Comparison of ENCODE assay signal across 15 cellular contexts in genomic region chr7:27181795-27182275, GRCh38. TPM values are rescaled to one million over a fixed set of nuclear protein-coding genes. Genes with fewer than 3 reads are reported as not detected.
DNase-seq lines count a peak whose midpoint lies in the region; ATAC-seq and TF ChIP-seq lines count a peak whose summit lies in the region.
"Had no signal": no experiment of that assay in that cellular context is flagged by ENCODE, and none has a peak within 500 bp of the region (broad histone marks: within the 10 kb centered on the region; RNA-seq: fewer than 3 reads in every experiment).

No MANE protein-coding gene starts in this region.

- POLR2A ChIA-PET in activated CD8-positive, alpha-beta T cell treated with anti-CD3 and anti-CD28 coated beads for 36 hours (lab: Charles Lee), result no interaction called here

- DNase-seq in AG09309 (ENCODE audit: low read depth) (no peak), H9 (peak; percentile 17), fibroblast of villous mesenchyme (ENCODE audit: low read depth) (peak; percentile 51), sciatic nerve (ENCODE audit: low spot score) (peak; percentile 52), heart right ventricle (no peak), COR-L47 (lab: John Stamatoyannopoulos, UW) (no peak), SIG-M5 (lab: John Stamatoyannopoulos, UW) (no peak)
- no peak for DNase-seq in activated CD8-positive, alpha-beta T cell treated with anti-CD3 and anti-CD28 coated beads for 36 hours
- DNase-seq: Karpas-422; naive B cell; NCI-H524; stimulated activated CD4-positive, alpha-beta T cell treated with anti-CD3 and anti-CD28 coated beads, Interleukin-4, amount 100 ng/mL, for 4 hours had no signal

- H3K14ac ChIP-seq in H9 (ENCODE audit: insufficient read depth, low read length), result no peak overlapping the region

- no CpG with 5 or more reads among the region's 4 CpGs for WGBS in H9 (ENCODE audit: extremely low coverage, insufficient read length, low lambda C conversion rate)
- WGBS in heart right ventricle, 2 donors, result 27 to 38% methylated on average over 4 of the region's 4 CpGs

- H3K27me3 Mint-ChIP-seq in H9 (ENCODE audit: low read depth), result peaks cover 100% of the 10 kb centered on the region
- peaks cover 69% of the 10 kb centered on the region for H3K27me3 Mint-ChIP-seq in activated CD8-positive, alpha-beta T cell treated with anti-CD3 and anti-CD28 coated beads for 36 hours

- H3K4me1 ChIP-seq in H9 (ENCODE audit: insufficient read depth, low read length) (no peaks in the 10 kb centered on the region), heart right ventricle (peaks cover 8 to 42% (median 30%) of the 10 kb centered on the region in 9 donors)

- CTCF ChIA-PET in activated CD8-positive, alpha-beta T cell treated with anti-CD3 and anti-CD28 coated beads for 36 hours (lab: Charles Lee), result interaction anchor here (1.5 to 1.6 kb wide), 2 partner anchors 14 to 23 kb away, joined by 6 read pairs; no protein-coding TSS in a partner anchor

- no peak overlapping the region for H2AK5ac ChIP-seq in H9 (ENCODE audit: insufficient read length, low read length)

- peaks cover 96% of the 10 kb centered on the region for H3K27me3 ChIP-seq in H9 (ENCODE audit: insufficient read depth, low read length)
- H3K27me3 ChIP-seq in heart right ventricle, result peaks cover 63 to 100% (median 100%) of the 10 kb centered on the region in 7 donors

- no peaks in the 10 kb centered on the region for H4K20me1 ChIP-seq in H9 (ENCODE audit: control insufficient read depth, insufficient read depth, insufficient read length)

- H3K27ac ChIP-seq in H9 (ENCODE audit: insufficient read length, low read depth, low read length) (no peak overlapping the region), heart right ventricle (no peak overlapping the region)
- H3K27ac ChIP-seq: Peyer's patch had no signal

- H3K4ac ChIP-seq in H9 (ENCODE audit: low read depth, low read length), result no peak overlapping the region

- H3K79me2 ChIP-seq in H9 (ENCODE audit: insufficient read depth, low read length), result no peaks in the 10 kb centered on the region

- ATAC-seq in sciatic nerve, result no peak
- no peak for ATAC-seq in heart right ventricle
- no peak for ATAC-seq in activated CD8-positive, alpha-beta T cell treated with anti-CD3 and anti-CD28 coated beads for 36 hours
- ATAC-seq: stimulated activated effector memory CD8-positive, alpha-beta T cell treated with anti-CD3 and anti-CD28 coated beads, Interleukin-12 subunit alpha, Interleukin-12 subunit beta, amount 100 ng/mL, for 72 hours; T-cell had no signal

- no peaks in the 10 kb centered on the region for H3K9me3 ChIP-seq in H9 (ENCODE audit: control insufficient read depth, low read depth, low read length)
- no peaks in the 10 kb centered on the region for H3K9me3 ChIP-seq in heart right ventricle
- H3K9me3 ChIP-seq: Peyer's patch had no signal

- no peak overlapping the region for H2BK12ac ChIP-seq in H9 (ENCODE audit: insufficient read length, low read depth, low read length)

- H3K18ac ChIP-seq in H9 (ENCODE audit: insufficient read length, low read depth, low read length), result no peak overlapping the region

- H2BK20ac ChIP-seq in H9 (ENCODE audit: low read depth, low read length, poor library complexity, severe bottlenecking), result no peak overlapping the region

- no peak overlapping the region for H3K27ac Mint-ChIP-seq in H9
- H3K27ac Mint-ChIP-seq in activated CD8-positive, alpha-beta T cell treated with anti-CD3 and anti-CD28 coated beads for 36 hours, result no peak overlapping the region
- H3K27ac Mint-ChIP-seq: stimulated activated effector memory CD8-positive, alpha-beta T cell treated with anti-CD3 and anti-CD28 coated beads, Interleukin-12 subunit alpha, Interleukin-12 subunit beta, amount 100 ng/mL, for 72 hours; T-cell had no signal

- no peak overlapping the region for H3K56ac ChIP-seq in H9 (ENCODE audit: insufficient read length, low read depth, low read length)

- peak; percentile 5 for TF ChIP-seq CTCF in AG09309 (IDR thresholded peaks at IDR 0.05; ENCODE audit: control insufficient read depth, insufficient read depth, low read depth, low read length, missing control alignments)
- TF ChIP-seq CTCF in H9 (conservative IDR thresholded peaks at IDR 0.05), result no peak
- no peak for TF ChIP-seq CTCF in fibroblast of villous mesenchyme (IDR thresholded peaks at IDR 0.05; ENCODE audit: insufficient read depth, low read depth, low read length)
- no peak for TF ChIP-seq CTCF in heart right ventricle (IDR thresholded peaks at IDR 0.05)
- no peak for TF ChIP-seq CTCF in activated CD8-positive, alpha-beta T cell treated with anti-CD3 and anti-CD28 coated beads for 36 hours (IDR thresholded peaks at IDR 0.05)

- no peaks in the 10 kb centered on the region for H3K23me2 ChIP-seq in H9 (ENCODE audit: insufficient read length, low read depth, low read length, poor library complexity, severe bottlenecking)

- no peak overlapping the region for H3T11ph ChIP-seq in H9 (ENCODE audit: low read length)

- H3K9me3 Mint-ChIP-seq in H9, result peaks cover 2 to 23% of the 10 kb centered on the region in 2 experiments; a peak in 2 of 5 replicates
- H3K9me3 Mint-ChIP-seq in activated CD8-positive, alpha-beta T cell treated with anti-CD3 and anti-CD28 coated beads for 36 hours, result no peaks in the 10 kb centered on the region
- H3K9me3 Mint-ChIP-seq: stimulated activated effector memory CD8-positive, alpha-beta T cell treated with anti-CD3 and anti-CD28 coated beads, Interleukin-12 subunit alpha, Interleukin-12 subunit beta, amount 100 ng/mL, for 72 hours; T-cell had no signal

- intact Hi-C loops in sciatic nerve (cut with DNase I) (no loop called here), heart right ventricle (cut with DNase I) (no loop called here)
- intact Hi-C loops in activated CD8-positive, alpha-beta T cell treated with anti-CD3 and anti-CD28 coated beads for 36 hours (cut with micrococcal nuclease), result no loop called here

- H4K91ac ChIP-seq in H9 (ENCODE audit: insufficient read length, low read depth, low read length), result no peak overlapping the region

- H3K4me3 ChIP-seq in AG09309 (ENCODE audit: control insufficient read depth, low read depth, low read length) (peak overlapping the region; percentile 98), fibroblast of villous mesenchyme (ENCODE audit: low read depth, low read length) (peak overlapping the region; percentile 67), heart right ventricle (no peak overlapping the region)
- H3K4me3 ChIP-seq: Peyer's patch had no signal

- H2BK15ac ChIP-seq in H9 (ENCODE audit: low read depth, low read length), result no peak overlapping the region

- H2BK120ac ChIP-seq in H9 (ENCODE audit: low read depth, low read length, poor library complexity, severe bottlenecking), result no peak overlapping the region

- H3K23ac ChIP-seq in H9 (ENCODE audit: insufficient read length, low read depth, low read length), result no peak overlapping the region

- no peak overlapping the region for H3K4me2 ChIP-seq in H9 (ENCODE audit: insufficient read depth, insufficient read length, low read length)

- no peaks in the 10 kb centered on the region for H3K79me1 ChIP-seq in H9 (ENCODE audit: insufficient read depth, low read depth, low read length, poor library complexity, severe bottlenecking)

- peaks cover 0 to 2% (median 0%) of the 10 kb centered on the region in 3 experiments; a peak in 3 of 7 replicates for H3K36me3 Mint-ChIP-seq in H9 (ENCODE audit: insufficient read depth in 1 of 3, low read depth in 3 of 3)
- no peaks in the 10 kb centered on the region for H3K36me3 Mint-ChIP-seq in activated CD8-positive, alpha-beta T cell treated with anti-CD3 and anti-CD28 coated beads for 36 hours (ENCODE audit: low read depth)
- H3K36me3 Mint-ChIP-seq: T-cell had no signal

- H3K36me3 ChIP-seq in heart right ventricle, result no peaks in the 10 kb centered on the region
- H3K36me3 ChIP-seq: Peyer's patch had no signal

- no peak overlapping the region for H3K9ac ChIP-seq in H9 (ENCODE audit: extremely low read depth, insufficient read length, low read length)

- H4K5ac ChIP-seq in H9 (ENCODE audit: insufficient read length, low read depth, low read length), result no peak overlapping the region

- no peak overlapping the region for H2AFZ ChIP-seq in H9 (ENCODE audit: low read length)

- no peak overlapping the region for H3K4me3 Mint-ChIP-seq in H9
- H3K4me3 Mint-ChIP-seq in activated CD8-positive, alpha-beta T cell treated with anti-CD3 and anti-CD28 coated beads for 36 hours, result no peak overlapping the region
- H3K4me3 Mint-ChIP-seq: stimulated activated effector memory CD8-positive, alpha-beta T cell treated with anti-CD3 and anti-CD28 coated beads, Interleukin-12 subunit alpha, Interleukin-12 subunit beta, amount 100 ng/mL, for 72 hours; T-cell had no signal

- H4K8ac ChIP-seq in H9 (replicated peaks; ENCODE audit: insufficient read length, low read depth, low read length), result no peak overlapping the region

- H2BK5ac ChIP-seq in H9 (ENCODE audit: insufficient read length, low read length), result no peak overlapping the region

- H3K4me1 Mint-ChIP-seq in H9, result peaks cover 7 to 34% of the 10 kb centered on the region in 2 experiments
- H3K4me1 Mint-ChIP-seq in activated CD8-positive, alpha-beta T cell treated with anti-CD3 and anti-CD28 coated beads for 36 hours (ENCODE audit: low read depth), result peaks cover 18% of the 10 kb centered on the region

RNA-seq across cellular contexts. Expression of gene HOXA11, which starts 3.2 kb away (rescaled TPM):
- total RNA-seq in H9 (2021) (not detected in 2 replicates), fibroblast of villous mesenchyme (41.9 and 47.1 TPM in 2 replicates), sciatic nerve (1.3 TPM), heart right ventricle (not detected)
- polyA plus RNA-seq in heart right ventricle, result not detected
- total RNA-seq in activated CD8-positive, alpha-beta T cell treated with anti-CD3 and anti-CD28 coated beads for 36 hours, result under 1 TPM; 0.13 to 0.18 TPM
- total RNA-seq: Peyer's patch, T-cell had no signal

RNA-seq across cellular contexts. Expression of gene HOXA10, which starts 7.7 kb away (rescaled TPM):
- total RNA-seq in H9 (2021) (not detected in 2 replicates), fibroblast of villous mesenchyme (39.0 and 47.1 TPM in 2 replicates), sciatic nerve (11.2 TPM), heart right ventricle (under 1 TPM in 1 of 10 donors, not detected in 9; 0.19 TPM)
- under 1 TPM in 1 of 2 donors, not detected in 1; 0.03 TPM for polyA plus RNA-seq in heart right ventricle
- not detected for total RNA-seq in activated CD8-positive, alpha-beta T cell treated with anti-CD3 and anti-CD28 coated beads for 36 hours

RNA-seq across cellular contexts. Expression of gene HOXA9, which starts 16.5 kb away (rescaled TPM):
- total RNA-seq in H9 (2021) (not detected in 2 replicates), fibroblast of villous mesenchyme (17.1 and 20.3 TPM in 2 replicates), sciatic nerve (7.1 TPM), heart right ventricle (not detected)
- polyA plus RNA-seq in heart right ventricle, result not detected
- not detected for total RNA-seq in activated CD8-positive, alpha-beta T cell treated with anti-CD3 and anti-CD28 coated beads for 36 hours

RNA-seq across cellular contexts. Expression of gene HOXA13, which starts 18.1 kb away (rescaled TPM):
- not detected in 2 replicates for total RNA-seq in H9 (2021)
- total RNA-seq in fibroblast of villous mesenchyme, result 1.3 and 2.6 TPM in 2 replicates
- 0.18 TPM for total RNA-seq in sciatic nerve
- not detected for total RNA-seq in heart right ventricle
- polyA plus RNA-seq in heart right ventricle, result not detected
- not detected for total RNA-seq in activated CD8-positive, alpha-beta T cell treated with anti-CD3 and anti-CD28 coated beads for 36 hours
- total RNA-seq: Peyer's patch, T-cell had no signal

RNA-seq across cellular contexts. Expression of gene HOXA7, which starts 25.4 kb away (rescaled TPM):
- total RNA-seq in H9 (2021) (not detected in 2 replicates), fibroblast of villous mesenchyme (2.2 and 2.3 TPM in 2 replicates), sciatic nerve (6.2 TPM), heart right ventricle (not detected)
- polyA plus RNA-seq in heart right ventricle, result under 1 TPM in 1 of 2 donors, not detected in 1; 0.04 TPM
- total RNA-seq in activated CD8-positive, alpha-beta T cell treated with anti-CD3 and anti-CD28 coated beads for 36 hours, result not detected

Comparison
In these comparisons a context has a peak if more than half of its experiments do, and no peak if none do; other contexts are left out.
1. DNase-seq: peak in H9 (single experiment), fibroblast of villous mesenchyme (single experiment) and sciatic nerve (single experiment); none in AG09309 (single experiment), heart right ventricle (0 of 2), activated CD8-positive, alpha-beta T cell treated with anti-CD3 and anti-CD28 coated beads for 36 hours (single experiment), COR-L47 (single experiment) and SIG-M5 (single experiment).
2. H3K4me3 ChIP-seq: peak in AG09309 (single experiment) and fibroblast of villous mesenchyme (single experiment); none in heart right ventricle (0 of 10).
3. RNA of gene HOXA11, which starts 3.2 kb away (total RNA-seq): 41.9 to 47.1 TPM in fibroblast of villous mesenchyme; 1.3 TPM in sciatic nerve (single experiment), 0.13 to 0.18 TPM in activated CD8-positive, alpha-beta T cell treated with anti-CD3 and anti-CD28 coated beads for 36 hours, not detected in H9 and not detected in heart right ventricle; every median in the first group is over 10 times any median in the second.
4. RNA of gene HOXA10, which starts 7.7 kb away (total RNA-seq): 39.0 to 47.1 TPM in fibroblast of villous mesenchyme and 11.2 TPM in sciatic nerve (single experiment); 0.19 TPM in heart right ventricle, not detected in H9 and not detected in activated CD8-positive, alpha-beta T cell treated with anti-CD3 and anti-CD28 coated beads for 36 hours; every median in the first group is over 10 times any median in the second.